In the genomic region with DNA sequence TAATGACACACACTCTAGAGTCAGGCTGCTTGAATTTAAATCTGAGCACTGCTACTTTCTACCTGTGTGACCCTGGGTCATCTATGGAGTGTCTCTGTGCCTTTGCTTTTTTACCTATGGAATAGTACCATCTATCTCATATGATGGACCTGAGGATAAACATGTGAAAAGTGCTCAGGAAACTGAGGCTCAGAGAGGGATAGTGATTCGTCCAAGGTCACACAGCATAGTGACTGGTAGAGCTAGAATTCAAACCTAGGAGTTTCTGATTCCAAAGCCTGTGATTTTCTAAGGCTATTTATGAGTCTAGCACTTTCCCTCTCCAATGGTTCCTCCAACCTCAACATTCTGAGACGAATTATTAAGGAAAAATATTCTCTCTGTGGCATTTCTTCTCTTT, we compare ENCODE assay signal across 26 cellular contexts. TPM values are rescaled to one million over a fixed set of nuclear protein-coding genes. Genes with fewer than 3 reads are reported as not detected.
DNase-seq lines count a peak whose midpoint lies in the region; ATAC-seq, FAIRE-seq and TF ChIP-seq lines count a peak whose summit lies in the region.
"Had no signal": no experiment of that assay in that cellular context is flagged by ENCODE, and none has a peak within 500 bp of the region (broad histone marks: within the 10 kb centered on the region; RNA-seq: fewer than 3 reads in every experiment).

No MANE protein-coding gene starts in this region.

- H2AFZ ChIP-seq in PC-9 (no peak overlapping the region), H1 (ENCODE audit: low read length) (no peak overlapping the region)

- FAIRE-seq in A549 (lab: Jason Lieb, UNC) (no peak), H1 (lab: Jason Lieb, UNC) (no peak)
- FAIRE-seq: A204.1, GM12878, GM12892, GM18507 had no signal

- no TSS peak for BruUV-seq in PC-9 (replicated peaks; lab: Mats Ljungman, UMichigan)

- no peak overlapping the region for H3K4ac ChIP-seq in H1 (replicated peaks; ENCODE audit: insufficient read length, low read depth, low read length)

- POLR2A ChIA-PET in A549 (lab: Yijun Ruan, JAX) (no interaction called here), HEK293 (lab: Yijun Ruan, JAX) (no interaction called here), PC-9 (lab: Charles Lee; ENCODE audit: unreplicated experiment) (no interaction called here), H1 (lab: Charles Lee; ENCODE audit: partially characterized antibody) (no interaction called here)

- no peak for ATAC-seq in A549
- ATAC-seq in HG03159 (IDR thresholded peaks at IDR 0.05; ENCODE audit: unreplicated experiment) = no peak
- ATAC-seq: GM12878 had no signal

- H4K91ac ChIP-seq in H1 (replicated peaks; ENCODE audit: insufficient read length, low read length) = no peak overlapping the region

- TF ChIP-seq POLR2A in A549 (IDR thresholded peaks at IDR 0.05; ENCODE audit: low read length) = no peak
- TF ChIP-seq POLR2A in H1 (IDR thresholded peaks at IDR 0.05; ENCODE audit: control extremely low read depth in 1 of 2, low read depth in 2 of 2, low read length in 2 of 2) = no peak

- H3K9ac ChIP-seq in H1 (replicated peaks in 1 of 4; ENCODE audit: extremely low read depth in 1 of 4, low read depth in 3 of 4, low read length in 3 of 4) = no peak overlapping the region
- H3K9ac ChIP-seq: BLaER1 had no signal

- H3K36me3 ChIP-seq in HEK293 (ENCODE audit: control insufficient read depth in 2 of 2, insufficient read depth in 1 of 2, low read length in 2 of 2) (no peaks in the 10 kb centered on the region), PC-9 (ENCODE audit: low read depth) (no peaks in the 10 kb centered on the region), H1 (ENCODE audit: control insufficient read depth in 2 of 4, insufficient read depth in 4 of 4, low read length in 3 of 4) (no peaks in the 10 kb centered on the region)
- H3K36me3 ChIP-seq: BE2C, BLaER1 had no signal

- H2BK120ac ChIP-seq in H1 (replicated peaks; ENCODE audit: low read depth, low read length) = no peak overlapping the region

- H2BK5ac ChIP-seq in H1 (ENCODE audit: low read depth, low read length) = no peak overlapping the region

- H3K56ac ChIP-seq in H1 (replicated peaks; ENCODE audit: insufficient read length, low read depth, low read length) = no peak overlapping the region

- no peak for TF ChIP-seq EP300 in A549 (IDR thresholded peaks at IDR 0.05)
- TF ChIP-seq EP300 in H1 (IDR thresholded peaks at IDR 0.05; ENCODE audit: borderline replicate concordance in 1 of 2, low read depth in 2 of 2, low read length in 2 of 2) = no peak

- H3K4me3 ChIP-seq in A549 (no peak overlapping the region), HEK293 (ENCODE audit: low read depth, low read length) (no peak overlapping the region), PC-9 (no peak overlapping the region), H1 (ENCODE audit: extremely low read depth in 1 of 4, insufficient read depth in 2 of 4, low read depth in 3 of 4, low read length in 4 of 4) (no peak overlapping the region)
- H3K4me3 ChIP-seq: BLaER1, GM12878 had no signal

- H2BK20ac ChIP-seq in H1 (ENCODE audit: low read length) = no peak overlapping the region

- TF ChIP-seq RAD21 in A549 (conservative IDR thresholded peaks at IDR 0.05 in 1 of 2, IDR thresholded peaks at IDR 0.05 in 1 of 2) (no peak), H1 (IDR thresholded peaks at IDR 0.05 in 1 of 2, conservative IDR thresholded peaks at IDR 0.05 in 1 of 2; ENCODE audit: low read depth in 2 of 2, low read length in 2 of 2) (no peak)

- DNase-seq in A549 (ENCODE audit: low read depth in 1 of 2, low spot score in 1 of 2) (no peak), PC-9 (no peak), H1 (ENCODE audit: low read depth in 1 of 2, low spot score in 2 of 2) (no peak), Ammon's horn (ENCODE audit: low spot score) (no peak), OCI-M1 (lab: John Stamatoyannopoulos, UW) (no peak), hepatic stellate cell (ENCODE audit: low spot score) (no peak)
- DNase-seq: 8988T; BE2C; C1 segment of cervical spinal cord; CD4-positive, alpha-beta memory T cell; CD4-positive, CD25-positive, alpha-beta regulatory T cell; CD8-positive, alpha-beta memory T cell; COR-L47; DMS 273 treated with DMSO at 0.1 percent for 48 hours; DMS153; DMS53; DMS79; DND-41; GDM1 had no signal

- no peak overlapping the region for H2BK15ac ChIP-seq in H1 (ENCODE audit: low read length)

- 55% methylated on average over 2 of the region's 2 CpGs for WGBS in A549 (ENCODE audit: missing lambda C conversion rate)
- WGBS in H1 (ENCODE audit: extremely low coverage in 1 of 2, insufficient coverage in 1 of 2, insufficient read length in 1 of 2, insufficient replicate concordance in 2 of 2, low coverage in 1 of 2, low lambda C conversion rate in 2 of 2, missing lambda C conversion rate in 1 of 2), 2 experiments = 88% methylated on average over 2 of the region's 2 CpGs; no CpG with 5 or more reads in 1 of the 2 experiments

- intact Hi-C loops in PC-9 (cut with micrococcal nuclease; ENCODE audit: unreplicated experiment) = no loop called here

- no peak overlapping the region for H3K14ac ChIP-seq in H1 (ENCODE audit: insufficient read length)

- H3K9me3 ChIP-seq in A549 = no peaks in the 10 kb centered on the region
- H3K9me3 ChIP-seq in HEK293 (ENCODE audit: control insufficient read depth, insufficient read depth, low read depth, low read length) = no peaks in the 10 kb centered on the region
- H3K9me3 ChIP-seq in PC-9 (ENCODE audit: insufficient read depth, low read depth) = no peaks in the 10 kb centered on the region
- H3K9me3 ChIP-seq in H1 (ENCODE audit: insufficient read depth in 2 of 2, low read depth in 1 of 2, low read length in 1 of 2) = no peaks in the 10 kb centered on the region
- H3K9me3 ChIP-seq: BE2C, BLaER1 had no signal

- H4K5ac ChIP-seq in H1 (ENCODE audit: insufficient read length, low read depth, low read length) = no peak overlapping the region

- no peak overlapping the region for H4K8ac ChIP-seq in H1 (ENCODE audit: extremely low read depth, insufficient read depth, low read length)

- H3K4me2 ChIP-seq in A549 (no peak overlapping the region), PC-9 (0 out of 2 replicates have a peak overlapping the region, but pooled peaks have one; percentile 1), H1 (ENCODE audit: insufficient read depth in 1 of 2, low read depth in 2 of 2, low read length in 2 of 2) (no peak overlapping the region)
- H3K4me2 ChIP-seq: BLaER1 had no signal

- H3K27ac ChIP-seq in A549 (no peak overlapping the region), HEK293 (ENCODE audit: extremely low read depth, low read depth, low read length) (no peak overlapping the region), PC-9 (no peak overlapping the region), H1 (ENCODE audit: low read depth, low read length) (no peak overlapping the region)
- H3K27ac ChIP-seq: BLaER1 had no signal

- CTCF ChIA-PET in A549 (lab: Yijun Ruan, JAX) = interaction anchor here (1.8 kb wide), 1 partner anchor 13 kb away, joined by 4 read pairs; no protein-coding TSS in a partner anchor
- CTCF ChIA-PET in HEK293 (lab: Yijun Ruan, JAX) = interaction anchor here (0.6 to 3.5 kb wide), 5 partner anchors 10 to 184 kb away, joined by 3 to 17 read pairs (median 3); no protein-coding TSS in a partner anchor
- CTCF ChIA-PET in PC-9 (lab: Charles Lee) = no interaction called here
- CTCF ChIA-PET in H1 (lab: Charles Lee; ENCODE audit: partially characterized antibody) = interaction anchor here (1.3 kb wide), 2 partner anchors 10 to 94 kb away, joined by 3 to 7 read pairs; no protein-coding TSS in a partner anchor

- no peaks in the 10 kb centered on the region for H3K79me1 ChIP-seq in H1 (ENCODE audit: low read depth, low read length)

- peaks cover 9% of the 10 kb centered on the region; the same call in 1 of the 2 replicates for H3F3A ChIP-seq in PC-9 (ENCODE audit: insufficient read depth, low read depth)

- TF ChIP-seq CTCF in A549 (IDR thresholded peaks at IDR 0.05) = no peak
- TF ChIP-seq CTCF in HEK293 (tag by site-specific recombination; IDR thresholded peaks at IDR 0.05) = no peak
- no peak for TF ChIP-seq CTCF in PC-9 (conservative IDR thresholded peaks at IDR 0.05)
- no peak for TF ChIP-seq CTCF in H1 (IDR thresholded peaks at IDR 0.05; ENCODE audit: control extremely low read depth in 1 of 3, insufficient read depth in 1 of 3, low read depth in 1 of 3, low read length in 3 of 3)

- peaks cover 17% of the 10 kb centered on the region; the same call in 2 of the 3 replicates for H3K4me1 ChIP-seq in A549
- H3K4me1 ChIP-seq in HEK293 (ENCODE audit: control insufficient read depth, insufficient read depth, low read length) = no peaks in the 10 kb centered on the region
- 0 out of 2 replicates have a peak, but pooled peaks cover 4% of the 10 kb centered on the region for H3K4me1 ChIP-seq in PC-9 (replicated peaks; ENCODE audit: insufficient read depth)
- peaks cover 0 to 6% (median 3%) of the 10 kb centered on the region in 4 experiments; a peak in 4 of 7 replicates for H3K4me1 ChIP-seq in H1 (replicated peaks in 1 of 4; ENCODE audit: control insufficient read depth in 3 of 4, insufficient read depth in 4 of 4, low read length in 3 of 4)
- H3K4me1 ChIP-seq: BE2C, BLaER1 had no signal

- H3K9me2 ChIP-seq in PC-9 (ENCODE audit: insufficient read depth) = no peaks in the 10 kb centered on the region

- no peak overlapping the region for H3K23ac ChIP-seq in H1 (ENCODE audit: insufficient read length)

- no peaks in the 10 kb centered on the region for H3K79me2 ChIP-seq in PC-9 (ENCODE audit: low read depth)
- H3K79me2 ChIP-seq in H1 (ENCODE audit: control insufficient read depth in 1 of 2, insufficient read depth in 2 of 2, low read length in 2 of 2) = no peaks in the 10 kb centered on the region

- no peaks in the 10 kb centered on the region for H4K20me1 ChIP-seq in PC-9 (ENCODE audit: insufficient read depth)
- no peaks in the 10 kb centered on the region for H4K20me1 ChIP-seq in H1 (replicated peaks in 1 of 2; ENCODE audit: control insufficient read depth in 1 of 2, insufficient read depth in 2 of 2, low read length in 2 of 2)
- H4K20me1 ChIP-seq: BLaER1 had no signal

- no peaks in the 10 kb centered on the region for H3K27me3 ChIP-seq in PC-9 (ENCODE audit: insufficient read depth, low read depth)
- no peaks in the 10 kb centered on the region for H3K27me3 ChIP-seq in H1 (replicated peaks in 1 of 4; ENCODE audit: control insufficient read depth in 3 of 4, extremely low read depth in 1 of 4, insufficient read depth in 3 of 4, low read length in 3 of 4)
- H3K27me3 ChIP-seq: BE2C, BLaER1 had no signal

- no peak overlapping the region for H3K18ac ChIP-seq in H1 (ENCODE audit: extremely low read depth, low read length)

- no peaks in the 10 kb centered on the region for H3K23me2 ChIP-seq in H1 (ENCODE audit: low read depth, low read length)

- no peak overlapping the region for H2BK12ac ChIP-seq in H1 (ENCODE audit: low read depth, low read length)

- no peak overlapping the region for H2AK5ac ChIP-seq in H1 (ENCODE audit: low read depth, low read length)

RNA-seq across cellular contexts. Expression of a gene that starts 32.0 kb away (rescaled TPM):
- 94.6 and 109 TPM in 2 replicates for polyA plus RNA-seq in A549 (2011; rRNA removed)
- polyA plus RNA-seq in A549 (2012; cell fraction: cytosol; rRNA removed) = 58.4 and 73.0 TPM in 2 replicates
- 88.5 and 123 TPM in 2 replicates for polyA plus RNA-seq in A549 (2012; cell fraction: nucleus; rRNA removed)
- polyA plus RNA-seq in A549 (2017; fragmentation: RNase III; extraction: RNeasy Plus Mini Kit Qiagen cat#74134 plus additional on column Dnase treatment) = 54.2 to 57.0 TPM (median 56.2 TPM) in 3 replicates
- 132 and 135 TPM in 2 replicates for polyA minus RNA-seq in A549 (2011; rRNA and poly(A)+ RNA removed)
- 65.3 and 72.4 TPM in 2 replicates for total RNA-seq in PC-9 (2021)
- 96.7 and 103 TPM in 2 replicates for total RNA-seq in H1 (2021; fragmentation: NEBNext Ultra II Directional; extraction: Animal tissue kit (Norgen Biotek cat#: 25700))
- 97.5 and 118 TPM in 2 replicates for polyA plus RNA-seq in H1 (2011; rRNA removed)
- polyA plus RNA-seq in H1 (2011; cell fraction: cytosol; rRNA removed) = 107 TPM
- polyA plus RNA-seq in H1 (2011; cell fraction: nucleus; rRNA removed) = 106 TPM
- 84.9 to 99.8 TPM (median 87.2 TPM) in 4 replicates for polyA plus RNA-seq in H1 (2012, experiment 1 of 2)
- polyA plus RNA-seq in H1 (2012, experiment 2 of 2) = 26.2 TPM
- polyA plus RNA-seq in H1 (2013, experiment 1 of 2) = 63.6 TPM
- 64.8 TPM for polyA plus RNA-seq in H1 (2013, experiment 2 of 2)
- 245 and 262 TPM in 2 replicates for polyA minus RNA-seq in H1 (2011; rRNA and poly(A)+ RNA removed)
- 79.9 TPM for polyA minus RNA-seq in H1 (2011; cell fraction: cytosol; rRNA and poly(A)+ RNA removed)
- polyA minus RNA-seq in H1 (2011; cell fraction: nucleus; rRNA and poly(A)+ RNA removed) = 130 TPM
